20 cellular contexts compared by ENCODE assay signal in the genomic region with DNA sequence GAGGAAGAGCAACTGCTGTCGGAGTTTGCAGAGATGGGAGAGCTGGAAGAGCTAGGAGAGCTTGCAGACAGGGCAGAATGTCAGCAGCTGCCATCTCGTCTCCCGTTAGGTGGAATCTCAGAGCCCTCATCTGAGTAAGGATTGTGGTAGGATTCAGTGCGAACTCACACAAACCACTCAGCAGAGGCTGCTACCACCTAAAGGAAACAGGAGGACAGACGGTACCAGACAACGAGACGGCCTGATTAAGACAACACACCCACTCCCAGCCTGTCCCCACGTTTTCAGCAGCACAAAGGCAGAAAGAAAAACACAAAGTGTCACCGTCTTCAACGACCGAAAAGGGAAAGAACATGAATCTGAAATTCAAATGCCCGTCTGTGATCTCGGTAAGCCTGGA. TPM values are rescaled to one million over a fixed set of nuclear protein-coding genes. Genes with fewer than 3 reads are reported as not detected.
DNase-seq lines count a peak whose midpoint lies in the region; ATAC-seq, FAIRE-seq and TF ChIP-seq lines count a peak whose summit lies in the region.
"Had no signal": no experiment of that assay in that cellular context is flagged by ENCODE, and none has a peak within 500 bp of the region (broad histone marks: within the 10 kb centered on the region; RNA-seq: fewer than 3 reads in every experiment).

No MANE protein-coding gene starts in this region.

- H3K9me3 ChIP-seq in left ventricle myocardium inferior (replicated peaks) (no peaks in the 10 kb centered on the region), astrocyte (ENCODE audit: insufficient read depth, low read depth, low read length) (no peaks in the 10 kb centered on the region)

- H3K4me3 Mint-ChIP-seq in astrocyte (ENCODE audit: unreplicated experiment) = peak overlapping the region; percentile 55
- H3K4me3 Mint-ChIP-seq: activated B cell treated with CpG ODN at 0.5 μM for 24 hours; activated naive CD8-positive, alpha-beta T cell treated with anti-CD3 and anti-CD28 coated beads, Interleukin-2, amount 10 ng/mL, durations not matched to agents 7 days and 5 days had no signal

- H2BK15ac ChIP-seq in mesendoderm (replicated peaks; ENCODE audit: low read depth) = no peak overlapping the region

- H3K79me2 ChIP-seq in astrocyte (ENCODE audit: insufficient read depth, low read length) = peaks cover 63% of the 10 kb centered on the region
- H3K79me2 ChIP-seq in mesendoderm (ENCODE audit: control insufficient read depth, insufficient read depth, low read length) = peaks cover 22% of the 10 kb centered on the region

- H4K8ac ChIP-seq in mesendoderm (ENCODE audit: low read depth, low read length) = no peak overlapping the region

- H3K56ac ChIP-seq in mesendoderm (ENCODE audit: low read length) = peak overlapping the region; percentile 18

- no peak for FAIRE-seq in astrocyte (lab: Jason Lieb, UNC)
- FAIRE-seq: GM19239 had no signal

- no peak overlapping the region for H3K23ac ChIP-seq in mesendoderm (ENCODE audit: low read length)

- H3K4ac ChIP-seq in mesendoderm (ENCODE audit: low read depth, low read length) = no peak overlapping the region

- no peak overlapping the region for H2AFZ ChIP-seq in astrocyte (ENCODE audit: low read depth, low read length)

- no peak overlapping the region for H3K18ac ChIP-seq in mesendoderm (ENCODE audit: low read length)

- H3K27me3 ChIP-seq in left ventricle myocardium inferior (ENCODE audit: low read depth) (no peaks in the 10 kb centered on the region), astrocyte (ENCODE audit: insufficient read depth, low read length) (no peaks in the 10 kb centered on the region), mesendoderm (ENCODE audit: insufficient read depth, low read length, poor library complexity) (no peaks in the 10 kb centered on the region)

- H3K27me3 Mint-ChIP-seq in astrocyte (ENCODE audit: low read depth, unreplicated experiment) = no peaks in the 10 kb centered on the region
- H3K27me3 Mint-ChIP-seq: activated B cell treated with CpG ODN at 0.5 μM for 24 hours; activated naive CD8-positive, alpha-beta T cell treated with anti-CD3 and anti-CD28 coated beads, Interleukin-2, amount 10 ng/mL, durations not matched to agents 7 days and 5 days had no signal

- peaks cover 88% of the 10 kb centered on the region for H3K4me1 ChIP-seq in left ventricle myocardium inferior
- H3K4me1 ChIP-seq in astrocyte (ENCODE audit: insufficient read depth, low read length) = peaks cover 59% of the 10 kb centered on the region
- peaks cover 36% of the 10 kb centered on the region for H3K4me1 ChIP-seq in mesendoderm (ENCODE audit: control insufficient read depth, low read depth, low read length)

- H3K27ac ChIP-seq in left ventricle myocardium inferior (replicated peaks) (peak overlapping the region; percentile 98), astrocyte (ENCODE audit: low read depth, low read length) (no peak overlapping the region), mesendoderm (ENCODE audit: low read depth, low read length) (no peak overlapping the region), substantia nigra (ENCODE audit: low read depth, low read length, poor library complexity, severe bottlenecking) (no peak overlapping the region)

- H2BK5ac ChIP-seq in mesendoderm (ENCODE audit: low read length) = no peak overlapping the region

- H3K4me2 ChIP-seq in astrocyte (ENCODE audit: low read length) (peak overlapping the region; percentile 91), mesendoderm (ENCODE audit: low read length) (no peak overlapping the region)

- no peaks in the 10 kb centered on the region for H3K9me3 Mint-ChIP-seq in astrocyte (ENCODE audit: unreplicated experiment)
- H3K9me3 Mint-ChIP-seq: activated B cell treated with CpG ODN at 0.5 μM for 24 hours; activated naive CD8-positive, alpha-beta T cell treated with anti-CD3 and anti-CD28 coated beads, Interleukin-2, amount 10 ng/mL, durations not matched to agents 7 days and 5 days had no signal

- peaks cover 16% of the 10 kb centered on the region for H3K79me1 ChIP-seq in mesendoderm (ENCODE audit: low read length)

- H3K4me1 Mint-ChIP-seq in astrocyte (ENCODE audit: low read depth, unreplicated experiment) = peaks cover 64% of the 10 kb centered on the region

- no peak overlapping the region for H2BK120ac ChIP-seq in mesendoderm (ENCODE audit: low read depth, low read length)

- H3K9ac ChIP-seq in astrocyte (ENCODE audit: low read length) (peak overlapping the region; percentile 94), mesendoderm (ENCODE audit: low read length) (no peak overlapping the region)

- peaks cover 61% of the 10 kb centered on the region for H4K20me1 ChIP-seq in astrocyte (ENCODE audit: insufficient read depth, low read length)

- H3K36me3 ChIP-seq in left ventricle myocardium inferior (peaks cover 49% of the 10 kb centered on the region), astrocyte (ENCODE audit: insufficient read depth, low read length) (peaks cover 27% of the 10 kb centered on the region), mesendoderm (ENCODE audit: control insufficient read depth, insufficient read depth, low read length) (peaks cover 5% of the 10 kb centered on the region)

- TF ChIP-seq CTCF in left ventricle myocardium inferior (IDR thresholded peaks at IDR 0.05; ENCODE audit: borderline replicate concordance) (no peak), astrocyte (IDR thresholded peaks at IDR 0.05; ENCODE audit: insufficient read depth, low read depth, low read length) (no peak)

- intact Hi-C loops in left ventricle myocardium inferior (cut with micrococcal nuclease) (no loop called here), cardiac septum (cut with DNase I) (loop anchor here (5.0 kb wide), 1 partner anchor 643 kb away; a partner anchor contains a TSS)

- H3K27ac Mint-ChIP-seq in astrocyte (ENCODE audit: unreplicated experiment) = peak overlapping the region; percentile 10
- H3K27ac Mint-ChIP-seq: activated B cell treated with CpG ODN at 0.5 μM for 24 hours; activated naive CD8-positive, alpha-beta T cell treated with anti-CD3 and anti-CD28 coated beads, Interleukin-2, amount 10 ng/mL, durations not matched to agents 7 days and 5 days had no signal

- H2AK5ac ChIP-seq in mesendoderm (ENCODE audit: low read length) = no peak overlapping the region

- no peak for DNase-seq in left ventricle myocardium inferior
- DNase-seq in cardiac septum (ENCODE audit: low spot score) = no peak
- DNase-seq in astrocyte (ENCODE audit: low read depth) = no peak
- no peak for DNase-seq in mesendoderm
- peak; percentile 38 for DNase-seq in superior temporal gyrus (ENCODE audit: extremely low spot score)
- DNase-seq in substantia nigra (lab: John Stamatoyannopoulos, UW) = no peak
- DNase-seq: activated B cell treated with CpG ODN at 0.5 μM for 24 hours; activated naive CD8-positive, alpha-beta T cell treated with anti-CD3 and anti-CD28 coated beads, Interleukin-2, amount 10 ng/mL, durations not matched to agents 7 days and 5 days; cerebellar nuclear complex; DMS153; erythroblast; midbrain; MV-4-11; NCI-H774; RPMI8226; stimulated activated CD4-positive, alpha-beta T cell treated with anti-CD3 and anti-CD28 coated beads, Interleukin-12 subunit alpha, Interleukin-12 subunit beta, amount 100 ng/mL, for 4 hours had no signal

- peaks cover 28% of the 10 kb centered on the region for H3K36me3 Mint-ChIP-seq in astrocyte (ENCODE audit: low read depth, unreplicated experiment)

- ATAC-seq in activated CD4-positive, CD25-positive, alpha-beta regulatory T cell treated with anti-CD3 and anti-CD28 coated beads, Interleukin-2, amount 50 U/mL, for 24 hours = no peak
- no peak for ATAC-seq in HG03097 (IDR thresholded peaks at IDR 0.05; ENCODE audit: low FRiP score, unreplicated experiment)

- H3K4me3 ChIP-seq in left ventricle myocardium inferior (no peak overlapping the region), astrocyte (ENCODE audit: insufficient read depth, low read depth, low read length) (no peak overlapping the region), mesendoderm (ENCODE audit: low read length) (no peak overlapping the region)

- no CpG with 5 or more reads among the region's 13 CpGs for WGBS in mesendoderm (ENCODE audit: extremely low coverage, insufficient coverage, low lambda C conversion rate)

- H4K5ac ChIP-seq in mesendoderm (ENCODE audit: low read length) = no peak overlapping the region

RNA-seq across cellular contexts. Expression of a gene that starts 4.1 kb away (rescaled TPM):
- 22.2 TPM for total RNA-seq in left ventricle myocardium inferior
- total RNA-seq in cardiac septum = 29.6 TPM
- total RNA-seq in astrocyte = 57.1 and 62.2 TPM in 2 replicates
- 23.7 TPM for polyA plus RNA-seq in mesendoderm (2013, experiment 1 of 2)
- polyA plus RNA-seq in mesendoderm (2013, experiment 2 of 2) = 22.2 TPM

RNA-seq across cellular contexts. Expression of a gene that starts 19.0 kb away (rescaled TPM):
- total RNA-seq in left ventricle myocardium inferior (not detected), cardiac septum (not detected), astrocyte (not detected in 2 replicates)
- polyA plus RNA-seq in mesendoderm (2013, experiment 1 of 2) = not detected
- not detected for polyA plus RNA-seq in mesendoderm (2013, experiment 2 of 2)
- total RNA-seq: activated B cell treated with CpG ODN at 0.5 μM for 24 hours; activated naive CD8-positive, alpha-beta T cell treated with anti-CD3 and anti-CD28 coated beads, Interleukin-2, amount 10 ng/mL, durations not matched to agents 7 days and 5 days; glomerular endothelial cell had no signal

RNA-seq across cellular contexts. Expression of a gene that starts 38.1 kb away (rescaled TPM):
- 42.0 TPM for total RNA-seq in left ventricle myocardium inferior
- total RNA-seq in cardiac septum = 16.6 TPM
- 4.5 and 4.6 TPM in 2 replicates for total RNA-seq in astrocyte
- 0.01 TPM for polyA plus RNA-seq in mesendoderm (2013, experiment 1 of 2)
- polyA plus RNA-seq in mesendoderm (2013, experiment 2 of 2) = 0.04 TPM
- total RNA-seq: activated B cell treated with CpG ODN at 0.5 μM for 24 hours; activated naive CD8-positive, alpha-beta T cell treated with anti-CD3 and anti-CD28 coated beads, Interleukin-2, amount 10 ng/mL, durations not matched to agents 7 days and 5 days; glomerular endothelial cell had no signal
